1 cellular context compared by ENCODE assay signal in genomic region chrX:148804579-148804978, GRCh38.
TF ChIP-seq lines count a peak whose summit lies in the region.

No MANE protein-coding gene starts in this region.

TF ChIP-seq in HepG2, 621 proteins besides CTCF, POLR2A, EP300 and RAD21 (continued from another document):
- TF ChIP-seq ZBTB34 (CRISPR knock-in tag; IDR thresholded peaks at IDR 0.05) = no peak
- no peak for TF ChIP-seq ZNF280B (CRISPR knock-in tag; IDR thresholded peaks at IDR 0.05; ENCODE audit: borderline replicate concordance)
- no peak for TF ChIP-seq ZBTB21 (CRISPR knock-in tag; IDR thresholded peaks at IDR 0.05)
TF ChIP-seq in HepG2: peak in this region for 0.
